ENCODE assay signal across 8 cellular contexts in genomic region chr11:13029872-13030271, GRCh38. TPM values are rescaled to one million over a fixed set of nuclear protein-coding genes. Genes with fewer than 3 reads are reported as not detected.
"Had no signal": no experiment of that assay in that cellular context is flagged by ENCODE, and none has a peak within 500 bp of the region (broad histone marks: within the 10 kb centered on the region; RNA-seq: fewer than 3 reads in every experiment).

No MANE protein-coding gene starts in this region.

- H3K4me2 ChIP-seq: GM23338 had no signal

- H3K4me3 ChIP-seq: GM23338 had no signal

- DNase-seq: H9, HCEC 1CT, KBM-7 had no signal

- H2AFZ ChIP-seq: GM23338 had no signal

- H3K27ac ChIP-seq: HL-60 had no signal

- FAIRE-seq: H1, H54, HepG2 had no signal

RNA-seq across cellular contexts. Expression of gene RASSF10, which starts 20.8 kb away (rescaled TPM):
- total RNA-seq: HepG2 had no signal
